12 cellular contexts compared by ENCODE assay signal in the genomic region with DNA sequence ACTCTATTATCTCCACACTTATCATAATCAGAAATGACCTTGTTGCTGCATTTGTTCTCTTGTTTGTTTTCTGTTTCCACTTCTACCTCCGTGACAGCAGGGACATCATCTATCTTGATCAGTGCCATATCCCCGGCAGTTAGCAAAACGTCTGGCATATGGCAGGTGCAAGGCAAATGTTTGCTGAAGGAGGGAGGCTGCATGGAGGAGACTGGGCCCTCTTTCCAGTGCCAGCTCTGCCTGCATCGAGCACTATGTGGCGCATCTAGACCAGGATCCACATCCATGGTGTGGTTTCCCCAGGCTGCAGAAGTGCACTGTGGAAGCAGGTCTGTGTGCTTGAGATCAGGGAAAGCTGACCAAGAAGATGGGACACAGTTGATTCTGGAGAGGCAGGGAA.
DNase-seq lines count a peak whose midpoint lies in the region; TF ChIP-seq lines count a peak whose summit lies in the region.
"Had no signal": no experiment of that assay in that cellular context is flagged by ENCODE, and none has a peak within 500 bp of the region (broad histone marks: within the 10 kb centered on the region; RNA-seq: fewer than 3 reads in every experiment).

No MANE protein-coding gene starts in this region.

- peak; percentile 97 for DNase-seq in DMS53 (lab: John Stamatoyannopoulos, UW)
- peak; percentile 69 for DNase-seq in NCI-H2029 (lab: John Stamatoyannopoulos, UW)
- DNase-seq in Peyer's patch, result peak in 2 of 3 donors; percentile 56 to 64
- DNase-seq in middle frontal gyrus (ENCODE audit: extremely low spot score, low spot score), result peak; percentile 25
- no peak for DNase-seq in activated CD4-positive, alpha-beta memory T cell treated with anti-CD3 and anti-CD28 coated beads for 36 hours
- no peak for DNase-seq in C1 segment of cervical spinal cord (lab: John Stamatoyannopoulos, UW)
- DNase-seq in effector CD4-positive, alpha-beta T cell, result no peak
- DNase-seq in superior temporal gyrus (ENCODE audit: extremely low spot score), result no peak
- DNase-seq: activated CD8-positive, alpha-beta memory T cell treated with anti-CD3 and anti-CD28 coated beads, Interleukin-2, amount 50 U/mL, for 48 hours; CD4-positive, alpha-beta memory T cell had no signal

- H3K27me3 ChIP-seq in Peyer's patch, result no peaks in the 10 kb centered on the region
- H3K27me3 ChIP-seq: adrenal gland had no signal

- CTCF ChIA-PET in activated CD4-positive, alpha-beta memory T cell treated with anti-CD3 and anti-CD28 coated beads for 36 hours (lab: Charles Lee), result no interaction called here

- peak in 3 of 6 experiments; percentile 43 to 59 (median 43) for TF ChIP-seq CTCF in Peyer's patch (IDR thresholded peaks at IDR 0.05)

- no peaks in the 10 kb centered on the region for H3K4me1 ChIP-seq in Peyer's patch
- H3K4me1 ChIP-seq: adrenal gland had no signal

- intact Hi-C loops in activated CD4-positive, alpha-beta memory T cell treated with anti-CD3 and anti-CD28 coated beads for 36 hours (cut with micrococcal nuclease), result no loop called here

- H3K9me3 ChIP-seq in Peyer's patch, result no peaks in the 10 kb centered on the region
- H3K9me3 ChIP-seq: adrenal gland had no signal

- no peaks in the 10 kb centered on the region for H3K36me3 ChIP-seq in Peyer's patch
- H3K36me3 ChIP-seq: adrenal gland had no signal

- H3K9me3 Mint-ChIP-seq in activated CD4-positive, alpha-beta memory T cell treated with anti-CD3 and anti-CD28 coated beads for 36 hours, result no peaks in the 10 kb centered on the region
- H3K9me3 Mint-ChIP-seq: CD4-positive, alpha-beta memory T cell had no signal

- H3K27me3 Mint-ChIP-seq in activated CD4-positive, alpha-beta memory T cell treated with anti-CD3 and anti-CD28 coated beads for 36 hours, result no peaks in the 10 kb centered on the region
- H3K27me3 Mint-ChIP-seq: CD4-positive, alpha-beta memory T cell had no signal

- H3K4me1 Mint-ChIP-seq in activated CD4-positive, alpha-beta memory T cell treated with anti-CD3 and anti-CD28 coated beads for 36 hours (ENCODE audit: low read depth), result no peaks in the 10 kb centered on the region
- H3K4me1 Mint-ChIP-seq: CD4-positive, alpha-beta memory T cell had no signal

- no peak overlapping the region for H3K4me3 ChIP-seq in Peyer's patch
- H3K4me3 ChIP-seq: adrenal gland had no signal

- no peaks in the 10 kb centered on the region for H3K36me3 Mint-ChIP-seq in activated CD4-positive, alpha-beta memory T cell treated with anti-CD3 and anti-CD28 coated beads for 36 hours
- H3K36me3 Mint-ChIP-seq: CD4-positive, alpha-beta memory T cell had no signal

- POLR2A ChIA-PET in activated CD4-positive, alpha-beta memory T cell treated with anti-CD3 and anti-CD28 coated beads for 36 hours (lab: Charles Lee), result no interaction called here

- no peak for TF ChIP-seq POLR2A in Peyer's patch (IDR thresholded peaks at IDR 0.05)

- H3K4me3 Mint-ChIP-seq in activated CD4-positive, alpha-beta memory T cell treated with anti-CD3 and anti-CD28 coated beads for 36 hours, result no peak overlapping the region
- H3K4me3 Mint-ChIP-seq: CD4-positive, alpha-beta memory T cell had no signal

- no peak overlapping the region for H3K27ac Mint-ChIP-seq in activated CD4-positive, alpha-beta memory T cell treated with anti-CD3 and anti-CD28 coated beads for 36 hours
- H3K27ac Mint-ChIP-seq: CD4-positive, alpha-beta memory T cell had no signal

- no peak overlapping the region for H3K27ac ChIP-seq in Peyer's patch
- H3K27ac ChIP-seq: adrenal gland, KMS-11 had no signal

Comparison
In these comparisons a context has a peak if more than half of its experiments do, and no peak if none do; other contexts are left out.
1. DNase-seq: peak in DMS53 (single experiment), NCI-H2029 (single experiment), Peyer's patch (2 of 3) and middle frontal gyrus (single experiment); none in activated CD4-positive, alpha-beta memory T cell treated with anti-CD3 and anti-CD28 coated beads for 36 hours (single experiment), C1 segment of cervical spinal cord (0 of 14), effector CD4-positive, alpha-beta T cell (single experiment) and superior temporal gyrus (single experiment).